In the genomic region with DNA sequence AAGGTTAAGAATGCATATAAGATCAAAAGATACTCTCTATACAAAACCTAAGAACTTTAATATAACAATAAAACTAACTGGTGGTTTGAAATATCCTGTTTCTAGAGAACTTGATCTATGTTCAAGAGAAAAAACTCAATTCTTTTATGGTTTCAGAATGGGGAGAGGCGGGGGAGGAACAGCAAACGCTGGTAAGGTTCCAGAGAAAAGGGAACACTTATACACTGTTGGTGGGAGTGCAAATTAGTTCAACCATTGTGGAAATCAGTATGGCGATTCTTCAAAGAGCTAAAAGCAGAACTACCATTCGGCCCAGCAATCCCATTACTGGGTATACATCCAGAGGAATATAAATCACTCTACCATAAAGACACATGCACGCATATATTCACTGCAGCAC, we compare ENCODE assay signal across 1 cellular context.
TF ChIP-seq lines count a peak whose summit lies in the region.

No MANE protein-coding gene starts in this region.

TF ChIP-seq in GM23338, 12 proteins besides CTCF, POLR2A, EP300 and RAD21:
- TF ChIP-seq STAT1 (IDR thresholded peaks at IDR 0.05; ENCODE audit: unreplicated experiment) (no peak), ETS1 (IDR thresholded peaks at IDR 0.05) (no peak), EZH2 (IDR thresholded peaks at IDR 0.05; ENCODE audit: low read depth, unreplicated experiment) (no peak)
